In the genomic region with DNA sequence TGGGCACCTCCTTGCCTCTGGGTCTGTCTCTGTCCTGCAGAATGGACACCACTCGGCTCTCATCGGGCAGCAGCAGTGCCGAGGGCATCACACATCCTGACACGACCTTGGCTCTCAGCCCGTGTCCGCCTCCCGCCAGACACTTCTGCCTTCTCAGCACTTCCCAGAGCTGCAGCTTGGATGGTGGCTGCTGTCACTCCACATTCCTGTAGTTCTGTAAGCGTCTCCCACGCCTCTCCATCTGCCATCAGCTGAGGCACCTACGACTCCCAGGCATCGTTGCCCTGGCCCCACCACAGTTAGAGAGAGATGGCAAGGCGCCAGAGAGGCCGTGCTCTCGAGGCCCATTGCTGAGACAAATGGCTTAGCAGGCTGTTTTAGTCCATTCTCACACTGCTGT, we compare ENCODE assay signal across 12 cellular contexts.
DNase-seq lines count a peak whose midpoint lies in the region; ATAC-seq and TF ChIP-seq lines count a peak whose summit lies in the region.
"Had no signal": no experiment of that assay in that cellular context is flagged by ENCODE, and none has a peak within 500 bp of the region (broad histone marks: within the 10 kb centered on the region; RNA-seq: fewer than 3 reads in every experiment).

No MANE protein-coding gene starts in this region.

- H3K36me3 ChIP-seq in fibroblast of lung (ENCODE audit: control insufficient read depth, insufficient read depth, low read length) (peaks cover 1% of the 10 kb centered on the region), OCI-LY7 (ENCODE audit: insufficient read depth, low read length) (peaks cover 38% of the 10 kb centered on the region), GM23338 (ENCODE audit: insufficient read depth) (no peaks in the 10 kb centered on the region; the same call in 1 of the 2 replicates)

- H3K27me3 ChIP-seq in fibroblast of lung (ENCODE audit: control insufficient read depth, insufficient read depth, low read length) (no peaks in the 10 kb centered on the region), GM23338 (ENCODE audit: insufficient read depth) (no peaks in the 10 kb centered on the region)

- no peak overlapping the region for H3K4me3 Mint-ChIP-seq in GM23338
- H3K4me3 Mint-ChIP-seq: CD4-positive, alpha-beta T cell; dendritic cell treated with granulocyte-macrophage colony-stimulating factor and Interleukin-4, amounts not matched to agents 40 ng/mL and 50 ng/mL, for 4 days had no signal

- H2AFZ ChIP-seq in fibroblast of lung (ENCODE audit: low read length) = no peak overlapping the region
- H2AFZ ChIP-seq in OCI-LY7 (ENCODE audit: low read length) = no peak overlapping the region
- H2AFZ ChIP-seq in GM23338 = no peak overlapping the region

- POLR2A ChIA-PET in OCI-LY7 (lab: Charles Lee) = interaction anchor here (0.7 kb wide), 1 partner anchor 17 kb away, joined by 3 read pairs; no protein-coding TSS in a partner anchor

- peak; percentile 89 for DNase-seq in Ammon's horn (ENCODE audit: low spot score)
- DNase-seq in NCI-H524 (lab: John Stamatoyannopoulos, UW) = peak; percentile 68 to 86
- peak; percentile 19 to 74 for DNase-seq in fibroblast of lung (ENCODE audit: low read depth in 2 of 2)
- DNase-seq in mesenteric fat pad (ENCODE audit: low spot score) = peak; percentile 84
- DNase-seq in OCI-LY7 (ENCODE audit: low spot score) = no peak
- no peak for DNase-seq in GM23338 (ENCODE audit: low spot score)
- DNase-seq: NCI-H2081 had no signal

- H3K36me3 Mint-ChIP-seq in GM23338 (ENCODE audit: low read depth) = peaks cover 8% of the 10 kb centered on the region; the same call in 2 of the 3 replicates

- no peak for TF ChIP-seq CTCF in fibroblast of lung (conservative IDR thresholded peaks at IDR 0.05 in 1 of 2, IDR thresholded peaks at IDR 0.05 in 1 of 2; ENCODE audit: low read depth in 1 of 2, low read length in 2 of 2)
- no peak for TF ChIP-seq CTCF in OCI-LY7 (conservative IDR thresholded peaks at IDR 0.05; ENCODE audit: low read length)
- no peak for TF ChIP-seq CTCF in GM23338 (conservative IDR thresholded peaks at IDR 0.05; ENCODE audit: low read depth in 2 of 2)

- CTCF ChIA-PET in OCI-LY7 (lab: Charles Lee; ENCODE audit: unreplicated experiment) = no interaction called here

- intact Hi-C loops in OCI-LY7 (cut with micrococcal nuclease; ENCODE audit: unreplicated experiment) = no loop called here

- no peaks in the 10 kb centered on the region for H3K9me3 ChIP-seq in fibroblast of lung (ENCODE audit: control insufficient read depth, insufficient read depth, low read depth, low read length)
- no peaks in the 10 kb centered on the region for H3K9me3 ChIP-seq in OCI-LY7 (ENCODE audit: low read length)

- no peaks in the 10 kb centered on the region for H3K9me2 ChIP-seq in OCI-LY7 (ENCODE audit: insufficient read depth, low read length)
- no peaks in the 10 kb centered on the region for H3K9me2 ChIP-seq in GM23338 (ENCODE audit: insufficient read depth)

- no peaks in the 10 kb centered on the region for H3K9me3 Mint-ChIP-seq in GM23338
- H3K9me3 Mint-ChIP-seq: CD4-positive, alpha-beta T cell had no signal

- H3K4me1 Mint-ChIP-seq in GM23338 = peaks cover 8% of the 10 kb centered on the region

- H3K4me3 ChIP-seq in fibroblast of lung (replicated peaks in 1 of 4; ENCODE audit: control extremely low read depth in 1 of 4, insufficient read depth in 1 of 4, low read depth in 3 of 4, low read length in 4 of 4) = no peak overlapping the region
- H3K4me3 ChIP-seq in OCI-LY7 (ENCODE audit: low read depth, low read length, poor library complexity, severe bottlenecking) = no peak overlapping the region
- no peak overlapping the region for H3K4me3 ChIP-seq in GM23338
- H3K4me3 ChIP-seq: SK-N-MC had no signal

- H3K79me2 ChIP-seq in fibroblast of lung (ENCODE audit: control insufficient read depth, insufficient read depth, low read length) (peaks cover 4% of the 10 kb centered on the region), OCI-LY7 (ENCODE audit: insufficient read depth, low read depth, low read length) (no peaks in the 10 kb centered on the region), GM23338 (replicated peaks; ENCODE audit: insufficient read depth) (0 out of 2 replicates have a peak, but pooled peaks cover 3% of the 10 kb centered on the region)

- no peaks in the 10 kb centered on the region for H3F3A ChIP-seq in GM23338 (replicated peaks; ENCODE audit: low read depth)

- H3K27me3 Mint-ChIP-seq in GM23338 (ENCODE audit: insufficient read depth, low read depth, poor library complexity) = peaks cover 2% of the 10 kb centered on the region
- H3K27me3 Mint-ChIP-seq: CD4-positive, alpha-beta T cell; dendritic cell treated with granulocyte-macrophage colony-stimulating factor and Interleukin-4, amounts not matched to agents 40 ng/mL and 50 ng/mL, for 4 days had no signal

- no TSS peak for BruUV-seq in OCI-LY7 (replicated peaks; lab: Mats Ljungman, UMichigan)

- ATAC-seq in GM23338 = no peak
- no peak for ATAC-seq in HG03442 (IDR thresholded peaks at IDR 0.05; ENCODE audit: unreplicated experiment)
- no peak for ATAC-seq in esophagus mucosa

- H3K27ac ChIP-seq in fibroblast of lung (ENCODE audit: insufficient read depth, low read length) (peak overlapping the region; percentile 93), OCI-LY7 (ENCODE audit: low read depth, low read length, poor library complexity, severe bottlenecking) (no peak overlapping the region), GM23338 (ENCODE audit: low read depth) (no peak overlapping the region)
- H3K27ac ChIP-seq: SK-N-MC had no signal

- H3K27ac Mint-ChIP-seq in GM23338 = no peak overlapping the region; the same call in 1 of the 2 replicates
- H3K27ac Mint-ChIP-seq: dendritic cell treated with granulocyte-macrophage colony-stimulating factor and Interleukin-4, amounts not matched to agents 40 ng/mL and 50 ng/mL, for 4 days had no signal

- no peak overlapping the region for H3K4me2 ChIP-seq in fibroblast of lung (ENCODE audit: extremely low read depth, insufficient read depth, low read length)
- no peak overlapping the region for H3K4me2 ChIP-seq in OCI-LY7 (ENCODE audit: low read length)
- no peak overlapping the region for H3K4me2 ChIP-seq in GM23338

- H4K20me1 ChIP-seq in fibroblast of lung (ENCODE audit: control insufficient read depth, extremely low read depth, insufficient read depth, low read length) (no peaks in the 10 kb centered on the region), OCI-LY7 (ENCODE audit: insufficient read depth, low read length) (no peaks in the 10 kb centered on the region), GM23338 (replicated peaks; ENCODE audit: insufficient read depth) (peaks cover 2% of the 10 kb centered on the region; the same call in 1 of the 2 replicates)

- H3K9ac ChIP-seq in fibroblast of lung (ENCODE audit: insufficient read depth, low read length) = no peak overlapping the region

- peaks cover 47% of the 10 kb centered on the region for H3K4me1 ChIP-seq in fibroblast of lung (ENCODE audit: control insufficient read depth, extremely low read depth, insufficient read depth, low read length)
- peaks cover 19% of the 10 kb centered on the region for H3K4me1 ChIP-seq in OCI-LY7 (ENCODE audit: insufficient read depth, low read length, poor library complexity, severe bottlenecking)
- H3K4me1 ChIP-seq in GM23338 (ENCODE audit: insufficient read depth) = no peaks in the 10 kb centered on the region

TF ChIP-seq in GM23338, 12 proteins besides CTCF, POLR2A, EP300 and RAD21 (continues in another document):
- TF ChIP-seq POLR2AphosphoS5 (IDR thresholded peaks at IDR 0.05; ENCODE audit: low read depth) = no peak

Comparison
In these comparisons a context has a peak if more than half of its experiments do, and no peak if none do; other contexts are left out.
1. DNase-seq: peak in Ammon's horn (single experiment), NCI-H524 (2 of 2), fibroblast of lung (2 of 2) and mesenteric fat pad (single experiment); none in OCI-LY7 (single experiment) and GM23338 (single experiment).